Comparison of ENCODE assay signal across 15 cellular contexts in the genomic region with DNA sequence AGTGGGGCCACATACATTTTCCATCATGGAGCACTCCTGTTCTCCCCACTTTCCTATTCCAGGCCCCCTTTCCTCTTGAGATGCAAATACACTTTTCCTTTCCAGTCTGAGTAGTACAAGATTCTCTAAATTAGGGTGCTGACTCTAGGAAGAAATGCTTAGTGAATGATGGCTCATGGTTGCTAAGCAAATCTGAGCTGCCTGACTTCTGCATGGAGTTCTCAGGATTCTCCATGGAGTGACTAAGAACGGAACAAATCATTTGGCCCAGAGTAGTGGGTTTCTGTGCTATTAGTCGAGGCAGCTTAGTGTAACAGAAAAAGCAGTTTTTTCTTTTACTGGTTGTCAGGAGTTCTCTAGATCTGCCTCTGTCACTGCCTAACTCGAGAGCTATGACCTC.
DNase-seq lines count a peak whose midpoint lies in the region; ATAC-seq and TF ChIP-seq lines count a peak whose summit lies in the region.
"Had no signal": no experiment of that assay in that cellular context is flagged by ENCODE, and none has a peak within 500 bp of the region (broad histone marks: within the 10 kb centered on the region; RNA-seq: fewer than 3 reads in every experiment).

No MANE protein-coding gene starts in this region.

- H3K27ac ChIP-seq in IMR-90 (ENCODE audit: insufficient read depth, low read length) = no peak overlapping the region
- H3K27ac ChIP-seq: BLaER1, C4-2B had no signal

- H3K23ac ChIP-seq in IMR-90 (ENCODE audit: low read depth, low read length) = no peak overlapping the region

- TF ChIP-seq CTCF in IMR-90 (conservative IDR thresholded peaks at IDR 0.05; ENCODE audit: low read depth, low read length) (no peak), astrocyte of the spinal cord (IDR thresholded peaks at IDR 0.05; ENCODE audit: low read depth, low read length) (no peak), GM13977 (IDR thresholded peaks at IDR 0.05; ENCODE audit: extremely low read depth, insufficient read depth, missing control alignments) (no peak)

- TF ChIP-seq RAD21 in IMR-90 (IDR thresholded peaks at IDR 0.05; ENCODE audit: low read length) = no peak

- intact Hi-C loops in IMR-90 (cut with micrococcal nuclease) = no loop called here

- no peak overlapping the region for H3K18ac ChIP-seq in IMR-90 (ENCODE audit: low read depth, low read length)

- H3K14ac ChIP-seq in IMR-90 (replicated peaks; ENCODE audit: low read depth, low read length) = no peak overlapping the region

- no peak overlapping the region for H4K5ac ChIP-seq in IMR-90 (ENCODE audit: low read depth, low read length)

- no peak overlapping the region for H2BK20ac ChIP-seq in IMR-90 (ENCODE audit: low read depth, low read length)

- POLR2A ChIA-PET in IMR-90 (lab: Charles Lee; ENCODE audit: unreplicated experiment) = no interaction called here

- H3K56ac ChIP-seq in IMR-90 (ENCODE audit: extremely low read depth, insufficient read depth, low read length) = no peak overlapping the region

- H2AK5ac ChIP-seq in IMR-90 (ENCODE audit: low read depth, low read length) = no peak overlapping the region

- no peak overlapping the region for H3K9ac ChIP-seq in IMR-90 (ENCODE audit: low read depth, low read length)
- H3K9ac ChIP-seq: BLaER1 had no signal

- no peak overlapping the region for H2BK5ac ChIP-seq in IMR-90 (ENCODE audit: low read depth, low read length, poor library complexity, severe bottlenecking)

- peak; percentile 57 for DNase-seq in IMR-90
- DNase-seq in astrocyte of the spinal cord (ENCODE audit: low read depth, low spot score) = peak; percentile 1
- DNase-seq in putamen (ENCODE audit: low spot score) = peak; percentile 30
- no peak for DNase-seq in GDM1 (lab: John Stamatoyannopoulos, UW)
- no peak for DNase-seq in GM13977 (ENCODE audit: low spot score)
- DNase-seq: CD4-positive, CD25-positive, alpha-beta regulatory T cell; CD8-positive, alpha-beta T cell; DMS 273 treated with DMSO at 0.1 percent for 48 hours; EL; GOT3; HFFc6 had no signal

- H3K79me1 ChIP-seq in IMR-90 (ENCODE audit: low read depth in 1 of 2, low read length in 2 of 2) = no peaks in the 10 kb centered on the region

- dilution Hi-C loops in IMR-90 (cut with HindIII; ENCODE audit: low sequenced_read_pairs, unreplicated experiment) = no loop called here

- WGBS in IMR-90 (ENCODE audit: extremely low coverage in 2 of 2, insufficient read length in 1 of 2), 2 experiments = 20% methylated on average over 1 of the region's 3 CpGs; no CpG with 5 or more reads in 1 of the 2 experiments

- no peak overlapping the region for H2BK15ac ChIP-seq in IMR-90 (ENCODE audit: low read depth, low read length)

- no peak overlapping the region for H4K8ac ChIP-seq in IMR-90 (ENCODE audit: low read depth in 2 of 2, low read length in 2 of 2)

- no peak for TF ChIP-seq POLR2A in IMR-90 (IDR thresholded peaks at IDR 0.05; ENCODE audit: low read depth, low read length)
- TF ChIP-seq POLR2A in GM18505 (IDR thresholded peaks at IDR 0.05; ENCODE audit: borderline replicate concordance, extremely low read depth, insufficient read depth, insufficient read length) = no peak

- no peaks in the 10 kb centered on the region for H3K36me3 ChIP-seq in IMR-90 (ENCODE audit: control insufficient read depth, insufficient read depth, low read length)
- H3K36me3 ChIP-seq: BLaER1, HAP-1 had no signal

- no peaks in the 10 kb centered on the region for H3K9me3 ChIP-seq in IMR-90 (ENCODE audit: control insufficient read depth, insufficient read depth, low read length)
- H3K9me3 ChIP-seq: BLaER1, HAP-1 had no signal

- no peak overlapping the region for H4K91ac ChIP-seq in IMR-90 (ENCODE audit: insufficient read depth, low read depth, low read length)

- CTCF ChIA-PET in IMR-90 (lab: Yijun Ruan, JAX) = no interaction called here

- BruUV-seq in IMR-90 (replicated peaks; lab: Mats Ljungman, UMichigan) = no TSS peak

- 0 out of 2 replicates have a peak, but pooled peaks cover 1% of the 10 kb centered on the region for H3K27me3 ChIP-seq in IMR-90 (ENCODE audit: control insufficient read depth, insufficient read depth, low read length)

- H2AFZ ChIP-seq in IMR-90 (replicated peaks; ENCODE audit: low read length, poor library complexity) = no peak overlapping the region

- no peak overlapping the region for H2AK9ac ChIP-seq in IMR-90 (replicated peaks; ENCODE audit: low read depth, low read length, poor library complexity)

- no peaks in the 10 kb centered on the region for H3K9me1 ChIP-seq in IMR-90 (ENCODE audit: insufficient read depth, low read length)

- H4K20me1 ChIP-seq in IMR-90 (ENCODE audit: insufficient read depth, low read length) = no peaks in the 10 kb centered on the region
- H4K20me1 ChIP-seq: BLaER1 had no signal

- no peak overlapping the region for H3K4me2 ChIP-seq in IMR-90 (ENCODE audit: low read depth, low read length)
- H3K4me2 ChIP-seq: BLaER1 had no signal

- H3K4ac ChIP-seq in IMR-90 (ENCODE audit: low read depth, low read length) = no peak overlapping the region

- in situ Hi-C loops in IMR-90 (cut with MboI; ENCODE audit: low sequenced_read_pairs) = no loop called here
- in situ Hi-C loops in astrocyte of the spinal cord (cut with HindIII; ENCODE audit: low sequenced_read_pairs) = no loop called here
- in situ Hi-C loops in GM13977 (cut with MboI; ENCODE audit: low pct_unique_long_range_greater_than_20kb, low sequenced_read_pairs, unreplicated experiment) = no loop called here

- ATAC-seq in IMR-90 (ENCODE audit: low read depth) (peak; percentile 77), GM18505 (IDR thresholded peaks at IDR 0.05; ENCODE audit: unreplicated experiment) (no peak)
- ATAC-seq: CD8-positive, alpha-beta T cell had no signal

- no peaks in the 10 kb centered on the region for H3K4me1 ChIP-seq in IMR-90 (ENCODE audit: control insufficient read depth, insufficient read depth, low read length)
- H3K4me1 ChIP-seq: HAP-1 had no signal

- no peak overlapping the region for H3K4me3 ChIP-seq in IMR-90 (ENCODE audit: insufficient read depth, low read depth, low read length)
- H3K4me3 ChIP-seq in astrocyte of the spinal cord (ENCODE audit: low read depth, low read length) = no peak overlapping the region
- H3K4me3 ChIP-seq: BLaER1, HAP-1 had no signal

- no peak overlapping the region for H2BK120ac ChIP-seq in IMR-90 (ENCODE audit: low read depth, low read length)

TF ChIP-seq in IMR-90, 13 proteins besides CTCF, POLR2A, EP300 and RAD21:
- TF ChIP-seq RFX5 (IDR thresholded peaks at IDR 0.05; ENCODE audit: low read depth, low read length) (0 out of 2 replicates have a peak, but pooled peaks have one; percentile 23), MAZ (IDR thresholded peaks at IDR 0.05; ENCODE audit: borderline replicate concordance, low read depth, low read length) (no peak), FOS (IDR thresholded peaks at IDR 0.05; ENCODE audit: low read depth, low read length) (peak; percentile 24; the same call in 1 of the 2 replicates), NFE2L2 (IDR thresholded peaks at IDR 0.05; ENCODE audit: low read depth, low read length) (0 out of 2 replicates have a peak, but pooled peaks have one; percentile 11)
- TF ChIP-seq, protein P1, sequence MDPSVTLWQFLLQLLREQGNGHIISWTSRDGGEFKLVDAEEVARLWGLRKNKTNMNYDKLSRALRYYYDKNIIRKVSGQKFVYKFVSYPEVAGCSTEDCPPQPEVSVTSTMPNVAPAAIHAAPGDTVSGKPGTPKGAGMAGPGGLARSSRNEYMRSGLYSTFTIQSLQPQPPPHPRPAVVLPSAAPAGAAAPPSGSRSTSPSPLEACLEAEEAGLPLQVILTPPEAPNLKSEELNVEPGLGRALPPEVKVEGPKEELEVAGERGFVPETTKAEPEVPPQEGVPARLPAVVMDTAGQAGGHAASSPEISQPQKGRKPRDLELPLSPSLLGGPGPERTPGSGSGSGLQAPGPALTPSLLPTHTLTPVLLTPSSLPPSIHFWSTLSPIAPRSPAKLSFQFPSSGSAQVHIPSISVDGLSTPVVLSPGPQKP (IDR thresholded peaks at IDR 0.05; ENCODE audit: borderline replicate concordance, low read depth, low read length) = no peak

Comparison
In these comparisons a context has a peak if more than half of its experiments do, and no peak if none do; other contexts are left out.
1. DNase-seq: peak in IMR-90 (single experiment), astrocyte of the spinal cord (single experiment) and putamen (single experiment); none in GDM1 (single experiment) and GM13977 (single experiment).